In genomic region chr11:36389006-36389405, GRCh38 we compare ENCODE assay signal across 1 cellular context.
TF ChIP-seq lines count a peak whose summit lies in the region.

No MANE protein-coding gene starts in this region.

TF ChIP-seq in GM23338, 12 proteins besides CTCF, POLR2A, EP300 and RAD21 (continued from another document):
- TF ChIP-seq ETS1 (IDR thresholded peaks at IDR 0.05) (no peak), ZNF114 (CRISPR knock-in tag; IDR thresholded peaks at IDR 0.05) (no peak), ZNF462 (CRISPR knock-in tag; IDR thresholded peaks at IDR 0.05) (no peak), NANOG (IDR thresholded peaks at IDR 0.05; ENCODE audit: borderline replicate concordance) (no peak)
